ENCODE assay signal across 8 cellular contexts in the genomic region with DNA sequence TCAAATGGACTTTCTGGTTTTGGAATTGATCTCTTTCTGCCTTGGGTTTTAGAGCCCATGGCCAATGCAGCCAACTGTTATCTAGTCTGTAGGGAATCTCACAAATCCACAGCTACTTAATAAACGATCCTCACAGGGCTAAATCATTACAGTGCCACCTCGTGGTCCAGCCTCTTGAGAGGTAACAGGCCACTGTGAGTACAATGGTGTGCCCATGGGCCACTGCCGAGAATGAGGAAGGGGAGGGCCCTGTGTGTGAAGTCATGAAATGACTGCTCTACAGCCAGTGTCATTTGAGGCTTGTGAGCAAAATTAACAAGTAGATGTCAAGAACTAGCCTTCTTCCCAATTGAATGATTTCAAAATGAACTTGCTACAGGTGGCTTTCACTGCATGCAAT. TPM values are rescaled to one million over a fixed set of nuclear protein-coding genes. Genes with fewer than 3 reads are reported as not detected.
DNase-seq lines count a peak whose midpoint lies in the region; ATAC-seq and TF ChIP-seq lines count a peak whose summit lies in the region.

No MANE protein-coding gene starts in this region.

- H3K4me3 ChIP-seq in OCI-LY3 (ENCODE audit: low read length): no peak overlapping the region
- no peak overlapping the region for H3K4me3 ChIP-seq in fibroblast of villous mesenchyme (ENCODE audit: low read depth, low read length)
- H3K4me3 ChIP-seq in tibial artery: no peak overlapping the region

- DNase-seq in GDM1 (lab: John Stamatoyannopoulos, UW): peak; percentile 34
- peak; percentile 10 for DNase-seq in HCEC 1CT
- DNase-seq in fibroblast of villous mesenchyme (ENCODE audit: low read depth): peak; percentile 45
- peak in 1 of 2 donors; percentile 28 for DNase-seq in tibial artery
- no peak for DNase-seq in dedifferentiated amniotic fluid mesenchymal stem cell (ENCODE audit: extremely low spot score)
- no peak for DNase-seq in activated gamma-delta T cell treated with Interleukin-2 at 50 U/mL for 16 hours

- no peaks in the 10 kb centered on the region for H3K36me3 ChIP-seq in OCI-LY3 (replicated peaks; ENCODE audit: low read depth, low read length)
- no peaks in the 10 kb centered on the region for H3K36me3 ChIP-seq in tibial artery

- no peak for ATAC-seq in GM21619 (IDR thresholded peaks at IDR 0.05; ENCODE audit: unreplicated experiment)

- H2AFZ ChIP-seq in OCI-LY3 (ENCODE audit: low read depth, low read length): peak overlapping the region; percentile 63; the same call in 1 of the 2 replicates

- H3K9me3 ChIP-seq in OCI-LY3 (ENCODE audit: insufficient read depth, low read length) (no peaks in the 10 kb centered on the region), tibial artery (no peaks in the 10 kb centered on the region)

- intact Hi-C loops in tibial artery (cut with DNase I; ENCODE audit: low total_unique reads): no loop called here

- H3K4me1 ChIP-seq in OCI-LY3 (ENCODE audit: low read length): peaks cover 18% of the 10 kb centered on the region
- H3K4me1 ChIP-seq in tibial artery: peaks cover 0 to 36% (median 13%) of the 10 kb centered on the region in 4 donors

- no peaks in the 10 kb centered on the region for H3K79me2 ChIP-seq in OCI-LY3 (ENCODE audit: low read length)

- no peak overlapping the region for H3K27ac ChIP-seq in OCI-LY3 (ENCODE audit: low read length)
- H3K27ac ChIP-seq in tibial artery: peak overlapping the region; percentile 50 to 55

- H3K4me2 ChIP-seq in OCI-LY3 (ENCODE audit: low read length): peak overlapping the region; percentile 8; the same call in 1 of the 2 replicates

- TF ChIP-seq CTCF in OCI-LY3 (IDR thresholded peaks at IDR 0.05; ENCODE audit: low read depth, low read length): peak; percentile 49
- peak; percentile 42 for TF ChIP-seq CTCF in fibroblast of villous mesenchyme (IDR thresholded peaks at IDR 0.05; ENCODE audit: insufficient read depth, low read depth, low read length)
- no peak for TF ChIP-seq CTCF in tibial artery (IDR thresholded peaks at IDR 0.05)

- no peaks in the 10 kb centered on the region for H4K20me1 ChIP-seq in OCI-LY3 (ENCODE audit: insufficient read depth, low read length)

- H3K27me3 ChIP-seq in OCI-LY3 (ENCODE audit: low read depth, low read length) (no peaks in the 10 kb centered on the region; the same call in 1 of the 2 replicates), tibial artery (no peaks in the 10 kb centered on the region)

- no peak overlapping the region for H3K9ac ChIP-seq in OCI-LY3 (ENCODE audit: low read length)

RNA-seq across cellular contexts. Expression of a gene that starts 54.3 kb away (rescaled TPM):
- 4.7 and 7.1 TPM in 2 replicates for total RNA-seq in fibroblast of villous mesenchyme

RNA-seq across cellular contexts. Expression of a gene that starts 55.2 kb away (rescaled TPM):
- total RNA-seq in fibroblast of villous mesenchyme: 21.9 and 31.5 TPM in 2 replicates

Comparison
In these comparisons a context has a peak if more than half of its experiments do, and no peak if none do; other contexts are left out.
1. DNase-seq: peak in GDM1 (single experiment), HCEC 1CT (single experiment) and fibroblast of villous mesenchyme (single experiment); none in dedifferentiated amniotic fluid mesenchymal stem cell (single experiment) and activated gamma-delta T cell treated with Interleukin-2 at 50 U/mL for 16 hours (single experiment).
2. CTCF ChIP-seq: peak in OCI-LY3 (single experiment) and fibroblast of villous mesenchyme (single experiment); none in tibial artery (0 of 2).